In the genomic region with DNA sequence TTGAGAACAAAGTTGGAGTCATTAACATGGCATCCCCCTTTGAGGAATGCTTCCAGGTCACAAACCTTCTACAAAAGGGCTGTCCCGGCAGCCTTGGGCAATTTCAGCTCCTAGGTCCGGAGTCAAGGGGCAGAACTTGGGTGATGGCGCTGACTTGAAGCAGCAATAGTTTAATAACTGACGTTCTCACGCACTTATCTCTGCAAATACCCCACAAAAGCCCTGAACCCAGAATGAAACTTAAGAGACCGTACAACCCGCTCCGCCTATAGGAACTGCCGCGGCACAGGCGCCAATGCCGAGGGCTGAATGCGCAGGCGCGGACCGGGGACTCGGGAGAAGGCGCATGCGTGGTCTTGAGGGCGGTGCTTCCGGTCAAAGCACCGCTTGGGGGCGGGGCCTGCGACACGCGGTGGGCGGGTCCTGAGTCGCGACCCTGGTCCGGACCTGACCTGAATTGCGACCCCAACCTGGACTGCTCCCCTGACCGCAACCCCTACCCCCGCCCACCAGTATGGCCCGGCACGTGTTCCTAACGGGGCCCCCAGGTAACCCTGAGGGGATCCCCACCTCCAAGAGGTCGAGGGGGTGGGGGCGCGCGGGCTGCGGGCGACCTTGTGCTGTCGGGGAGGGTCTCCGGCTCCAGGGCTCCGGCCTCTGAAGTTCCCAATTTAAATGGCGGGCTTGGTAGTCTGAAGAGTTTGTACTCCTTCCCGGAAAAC, we compare ENCODE assay signal across 8 cellular contexts. TPM values are rescaled to one million over a fixed set of nuclear protein-coding genes. Genes with fewer than 3 reads are reported as not detected.
DNase-seq lines count a peak whose midpoint lies in the region; ATAC-seq, FAIRE-seq and TF ChIP-seq lines count a peak whose summit lies in the region.

A gene with protein sequence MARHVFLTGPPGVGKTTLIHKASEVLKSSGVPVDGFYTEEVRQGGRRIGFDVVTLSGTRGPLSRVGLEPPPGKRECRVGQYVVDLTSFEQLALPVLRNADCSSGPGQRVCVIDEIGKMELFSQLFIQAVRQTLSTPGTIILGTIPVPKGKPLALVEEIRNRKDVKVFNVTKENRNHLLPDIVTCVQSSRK (plus strand): TSS at position 415 of the 722 bp plus-strand sequence. CDS start 100 bp downstream, at position 515.

- H3K27me3 ChIP-seq in bronchial epithelial cell (ENCODE audit: control insufficient read depth, insufficient read depth, low read length) = no peaks in the 10 kb centered on the region

- TF ChIP-seq CTCF in WI38 (IDR thresholded peaks at IDR 0.05; ENCODE audit: low read depth, low read length) (no peak), bronchial epithelial cell (IDR thresholded peaks at IDR 0.05; ENCODE audit: insufficient read depth, low read length, severe bottlenecking) (no peak)

- DNase-seq in ACHN (peak; percentile 93), NCI-H2227 treated with DMSO at 0.1 percent for 48 hours (lab: John Stamatoyannopoulos, UW) (peak; percentile 94), bronchial epithelial cell (ENCODE audit: low read depth) (peak; percentile 83), iPS-NIHi7 (ENCODE audit: extremely low spot score) (peak; percentile 99), smooth muscle cell of the brain vasculature (ENCODE audit: low read depth, low spot score) (peak; percentile 79)

- no peaks in the 10 kb centered on the region for H3K36me3 ChIP-seq in bronchial epithelial cell (ENCODE audit: control insufficient read depth, insufficient read depth, low read length)

- ATAC-seq in GM18870 (IDR thresholded peaks at IDR 0.05; ENCODE audit: unreplicated experiment) (peak; percentile 84), HG03135 (IDR thresholded peaks at IDR 0.05; ENCODE audit: unreplicated experiment) (peak; percentile 85)

- H3K4me3 ChIP-seq in WI38 (ENCODE audit: low read depth, low read length) (peak within 1 kb of the TSS; percentile 83), bronchial epithelial cell (ENCODE audit: low read depth, low read length) (peak within 1 kb of the TSS; percentile 88)

- in situ Hi-C loops in ACHN (cut with HindIII; ENCODE audit: low pct_ligation_motif_present, low pct_unique_long_range_greater_than_20kb, low sequenced_read_pairs) = no loop called here

- FAIRE-seq in bronchial epithelial cell (lab: Jason Lieb, UNC) = no peak

RNA-seq across cellular contexts. Expression of the gene that starts here (rescaled TPM):
- 11.6 and 13.4 TPM in 2 replicates for total RNA-seq in bronchial epithelial cell

Comparison
In these comparisons a context has a peak if more than half of its experiments do, and no peak if none do; other contexts are left out.
1. Peak in every context shown above with its lines: DNase-seq, ATAC-seq and H3K4me3 ChIP-seq.